8 cellular contexts compared by ENCODE assay signal in genomic region chr17:17119533-17119932, GRCh38.
DNase-seq lines count a peak whose midpoint lies in the region; ATAC-seq and TF ChIP-seq lines count a peak whose summit lies in the region.

No MANE protein-coding gene starts in this region.

- H3K4me1 ChIP-seq in CD4-positive, alpha-beta memory T cell (ENCODE audit: insufficient read depth, low read length), result peaks cover 93% of the 10 kb centered on the region
- peaks cover 16 to 58% (median 42%) of the 10 kb centered on the region in 5 donors for H3K4me1 ChIP-seq in subcutaneous abdominal adipose tissue (ENCODE audit: control insufficient read depth in 5 of 5, insufficient read depth in 5 of 5, low read length in 5 of 5)

- peaks cover 62 to 95% (median 84%) of the 10 kb centered on the region in 4 donors for H3K4me1 Mint-ChIP-seq in CD4-positive, alpha-beta memory T cell
- peaks cover 90 to 93% (median 92%) of the 10 kb centered on the region in 3 donors for H3K4me1 Mint-ChIP-seq in T-cell

- no peaks in the 10 kb centered on the region for H3K36me3 Mint-ChIP-seq in CD4-positive, alpha-beta memory T cell
- peaks cover 3% of the 10 kb centered on the region for H3K36me3 Mint-ChIP-seq in T-cell

- in situ Hi-C loops in astrocyte of the spinal cord (cut with HindIII; ENCODE audit: low sequenced_read_pairs), result no loop called here

- peak overlapping the region; percentile 10 to 79 (median 66) for H3K4me3 Mint-ChIP-seq in CD4-positive, alpha-beta memory T cell
- H3K4me3 Mint-ChIP-seq in T-cell, result peak overlapping the region in 1 of 3 donors; percentile 53

- H3K9ac ChIP-seq in subcutaneous abdominal adipose tissue (ENCODE audit: low read length in 5 of 5), result peak overlapping the region in 1 of 5 donors; percentile 46

- H3K27ac Mint-ChIP-seq in CD4-positive, alpha-beta memory T cell, result peak overlapping the region; percentile 93 to 96 (median 95)
- peak overlapping the region; percentile 88 to 93 for H3K27ac Mint-ChIP-seq in T-cell

- no peaks in the 10 kb centered on the region for H3K27me3 ChIP-seq in CD4-positive, alpha-beta memory T cell (ENCODE audit: insufficient read depth, low read length)
- H3K27me3 ChIP-seq in subcutaneous abdominal adipose tissue (ENCODE audit: control insufficient read depth in 5 of 5, insufficient read depth in 4 of 5, low read length in 5 of 5), result no peaks in the 10 kb centered on the region

- no peaks in the 10 kb centered on the region for H3K9me3 ChIP-seq in CD4-positive, alpha-beta memory T cell (ENCODE audit: control insufficient read depth in 1 of 2, low read length in 2 of 2)
- H3K9me3 ChIP-seq in subcutaneous abdominal adipose tissue (ENCODE audit: control insufficient read depth in 5 of 5, low read length in 5 of 5), result no peaks in the 10 kb centered on the region

- CTCF ChIA-PET in CD4-positive, alpha-beta memory T cell (lab: Charles Lee; ENCODE audit: partially characterized antibody), result interaction anchor here (0.7 to 4.3 kb wide), 5 partner anchors 9 to 194 kb away, joined by 3 to 17 read pairs (median 3); no protein-coding TSS in a partner anchor
- CTCF ChIA-PET in T-cell (lab: Charles Lee), result interaction anchor here in 1 of 2 donors (1.0 to 1.6 kb wide), 3 partner anchors 9 to 27 kb away, joined by 3 to 4 read pairs (median 3); no protein-coding TSS in a partner anchor

- no peaks in the 10 kb centered on the region for H3K36me3 ChIP-seq in CD4-positive, alpha-beta memory T cell (ENCODE audit: insufficient read depth, low read length)
- H3K36me3 ChIP-seq in subcutaneous abdominal adipose tissue (ENCODE audit: control insufficient read depth in 5 of 5, insufficient read depth in 5 of 5, low read length in 5 of 5), result peaks cover 0 to 3% (median 0%) of the 10 kb centered on the region in 5 donors

- peak; percentile 69 to 93 (median 81) for DNase-seq in CD4-positive, alpha-beta memory T cell
- DNase-seq in T-cell (peak; percentile 32 to 76 (median 59)), astrocyte of the spinal cord (ENCODE audit: low read depth, low spot score) (peak; percentile 44), mucosa of gallbladder (ENCODE audit: low spot score) (peak; percentile 51), NCI-H1105 treated with DMSO at 0.1 percent for 48 hours (lab: John Stamatoyannopoulos, UW) (no peak)

- POLR2A ChIA-PET in CD4-positive, alpha-beta memory T cell (lab: Charles Lee; ENCODE audit: partially characterized antibody), result interaction anchor here (0.7 to 5.9 kb wide), 15 partner anchors 11 to 189 kb away, joined by 3 to 57 read pairs (median 3); partner anchors contain the start of genes COPS3 and PLD6
- POLR2A ChIA-PET in T-cell (lab: Charles Lee), result no interaction called here

- H3K27me3 Mint-ChIP-seq in CD4-positive, alpha-beta memory T cell, result no peaks in the 10 kb centered on the region
- H3K27me3 Mint-ChIP-seq in T-cell, result no peaks in the 10 kb centered on the region

- ATAC-seq in T-cell (replicated peaks in 1 of 4), result peak; percentile 94 to 97 (median 95)
- ATAC-seq in GM21447 (IDR thresholded peaks at IDR 0.05; ENCODE audit: unreplicated experiment), result no peak
- no peak for ATAC-seq in GM18907 (IDR thresholded peaks at IDR 0.05; ENCODE audit: unreplicated experiment)

- intact Hi-C loops in CD4-positive, alpha-beta memory T cell (cut with micrococcal nuclease), result loop anchor here (5.0 kb wide), 1 partner anchor 77 kb away; the partner anchor contains the start of gene MPRIP

- peaks cover 0 to 3% (median 0%) of the 10 kb centered on the region in 8 donors for H3K9me3 Mint-ChIP-seq in CD4-positive, alpha-beta memory T cell
- no peaks in the 10 kb centered on the region for H3K9me3 Mint-ChIP-seq in T-cell

- no peak overlapping the region for H3K4me3 ChIP-seq in CD4-positive, alpha-beta memory T cell (ENCODE audit: low read length in 2 of 2)
- H3K4me3 ChIP-seq in astrocyte of the spinal cord (ENCODE audit: low read depth, low read length), result no peak overlapping the region
- H3K4me3 ChIP-seq in subcutaneous abdominal adipose tissue (ENCODE audit: low read depth in 1 of 5, low read length in 5 of 5), result no peak overlapping the region

- H3K27ac ChIP-seq in CD4-positive, alpha-beta memory T cell (ENCODE audit: low read depth, low read length), result peak overlapping the region; percentile 66
- peak overlapping the region; percentile 18 for H3K27ac ChIP-seq in subcutaneous abdominal adipose tissue (ENCODE audit: low read depth, low read length)

- TF ChIP-seq CTCF in astrocyte of the spinal cord (IDR thresholded peaks at IDR 0.05; ENCODE audit: low read depth, low read length), result no peak

Comparison
In these comparisons a context has a peak if more than half of its experiments do, and no peak if none do; other contexts are left out.
1. ATAC-seq: peak in T-cell (4 of 4); none in GM21447 (single experiment) and GM18907 (single experiment).